8 cellular contexts compared by ENCODE assay signal in genomic region chr19:488505-489417, GRCh38. TPM values are rescaled to one million over a fixed set of nuclear protein-coding genes. Genes with fewer than 3 reads are reported as not detected.
DNase-seq lines count a peak whose midpoint lies in the region; ATAC-seq, FAIRE-seq and TF ChIP-seq lines count a peak whose summit lies in the region.

No MANE protein-coding gene starts in this region.

- peak; percentile 49 for TF ChIP-seq POLR2A in A549 (IDR thresholded peaks at IDR 0.05; ENCODE audit: low read length)

- no peak for TF ChIP-seq RAD21 in A549 (conservative IDR thresholded peaks at IDR 0.05 in 1 of 2, IDR thresholded peaks at IDR 0.05 in 1 of 2)

- H3K27me3 Mint-ChIP-seq in activated B cell treated with CpG ODN at 0.5 μM for 24 hours, result peaks cover 10% of the 10 kb centered on the region

- no peaks in the 10 kb centered on the region for H4K20me1 ChIP-seq in keratinocyte (ENCODE audit: control insufficient read depth, extremely low read depth, insufficient read depth, low read length)

- peak overlapping the region; percentile 66 for H2AFZ ChIP-seq in keratinocyte (ENCODE audit: control insufficient read depth, low read length)

- peak overlapping the region; percentile 89 for H3K4me2 ChIP-seq in A549
- H3K4me2 ChIP-seq in keratinocyte (ENCODE audit: control insufficient read depth, extremely low read depth, insufficient read depth, low read depth, low read length), result peak overlapping the region; percentile 73

- no peaks in the 10 kb centered on the region for H3K79me2 ChIP-seq in keratinocyte (ENCODE audit: control insufficient read depth, insufficient read depth, low read length)

- CTCF ChIA-PET in A549 (lab: Yijun Ruan, JAX), result no interaction called here
- CTCF ChIA-PET in activated B cell treated with CpG ODN at 0.5 μM for 24 hours (lab: Charles Lee), result interaction anchor here (1.6 to 1.7 kb wide), 2 partner anchors 18 to 22 kb away, joined by 6 to 16 read pairs; partner anchors contain the start of gene TPGS1

- peak overlapping the region; percentile 88 for H3K27ac Mint-ChIP-seq in activated B cell treated with CpG ODN at 0.5 μM for 24 hours

- H3K4me1 Mint-ChIP-seq in activated B cell treated with CpG ODN at 0.5 μM for 24 hours, result peaks cover 11% of the 10 kb centered on the region

- POLR2A ChIA-PET in A549 (lab: Yijun Ruan, JAX), result interaction anchor here (0.7 to 1.0 kb wide), 3 partner anchors 18 to 42 kb away, joined by 3 to 9 read pairs (median 3); no protein-coding TSS in a partner anchor
- POLR2A ChIA-PET in activated B cell treated with CpG ODN at 0.5 μM for 24 hours (lab: Charles Lee), result interaction anchor here (0.5 to 1.8 kb wide), 9 partner anchors 14 to 714 kb away, joined by 3 to 47 read pairs (median 4); partner anchors contain the start of gene BSG

- WGBS in A549 (ENCODE audit: missing lambda C conversion rate), result 1% methylated on average over 13 of the region's 114 CpGs

- H3K27me3 ChIP-seq in keratinocyte (ENCODE audit: control insufficient read depth, extremely low read depth, insufficient read depth, low read length), result peaks cover 23% of the 10 kb centered on the region

- H3K36me3 ChIP-seq in keratinocyte (ENCODE audit: control insufficient read depth in 2 of 2, extremely low read depth in 1 of 2, insufficient read depth in 2 of 2, low read length in 2 of 2), result no peaks in the 10 kb centered on the region

- peak overlapping the region; percentile 99 for H3K4me3 ChIP-seq in A549
- peak overlapping the region; percentile 70 to 78 for H3K4me3 ChIP-seq in cardiac fibroblast (replicated peaks in 1 of 2; ENCODE audit: low read depth in 2 of 2, low read length in 2 of 2)
- H3K4me3 ChIP-seq in keratinocyte (ENCODE audit: control insufficient read depth in 2 of 3, extremely low read depth in 1 of 3, insufficient read depth in 2 of 3, low read depth in 1 of 3, low read length in 3 of 3), result peak overlapping the region; percentile 76 to 82 (median 77)

- H3K4me1 ChIP-seq in A549 (no peaks in the 10 kb centered on the region; the same call in 2 of the 3 replicates), keratinocyte (ENCODE audit: control insufficient read depth, extremely low read depth, insufficient read depth, low read length) (no peaks in the 10 kb centered on the region)

- dilution Hi-C loops in keratinocyte (cut with MboI; ENCODE audit: extremely low pct_ligation_motif_present, low sequenced_read_pairs), result no loop called here

- peak overlapping the region; percentile 80 for H3K9ac ChIP-seq in keratinocyte (ENCODE audit: control insufficient read depth, extremely low read depth, insufficient read depth, low read length)

- H3K9me3 ChIP-seq in A549, result no peaks in the 10 kb centered on the region
- no peaks in the 10 kb centered on the region for H3K9me3 ChIP-seq in keratinocyte (ENCODE audit: control insufficient read depth, low read depth, low read length)

- no peaks in the 10 kb centered on the region for H3K36me3 Mint-ChIP-seq in activated B cell treated with CpG ODN at 0.5 μM for 24 hours (ENCODE audit: low read depth)

- TF ChIP-seq EP300 in A549 (IDR thresholded peaks at IDR 0.05), result no peak

- H3K9me1 ChIP-seq in keratinocyte (ENCODE audit: control insufficient read depth, extremely low read depth, insufficient read depth, low read length), result no peaks in the 10 kb centered on the region

- TF ChIP-seq CTCF in A549 (IDR thresholded peaks at IDR 0.05), result no peak; the same call in 2 of the 3 replicates
- TF ChIP-seq CTCF in activated B cell treated with CpG ODN at 0.5 μM for 24 hours (IDR thresholded peaks at IDR 0.05), result no peak
- TF ChIP-seq CTCF in cardiac fibroblast (IDR thresholded peaks at IDR 0.05; ENCODE audit: low read depth, low read length), result no peak
- TF ChIP-seq CTCF in keratinocyte (optimal IDR thresholded peaks at IDR 0.05 in 1 of 3, IDR thresholded peaks at IDR 0.05 in 1 of 3, conservative IDR thresholded peaks at IDR 0.05 in 1 of 3; ENCODE audit: extremely low read depth in 1 of 3, insufficient read depth in 2 of 3, low read length in 3 of 3), result no peak

- DNase-seq in A549 (ENCODE audit: low read depth in 1 of 2, low spot score in 1 of 2) (peak; percentile 83 to 93), NCI-H2227 treated with DMSO at 0.1 percent for 48 hours (lab: John Stamatoyannopoulos, UW) (peak; percentile 86), activated B cell treated with CpG ODN at 0.5 μM for 24 hours (peak; percentile 96), cardiac fibroblast (ENCODE audit: low read depth in 2 of 2) (peak; percentile 94 to 97), keratinocyte (ENCODE audit: low read depth, low spot score) (no peak)
- DNase-seq in stimulated activated CD4-positive, alpha-beta T cell treated with anti-CD3 and anti-CD28 coated beads, Interleukin-12 subunit alpha, Interleukin-12 subunit beta, amount 100 ng/mL, for 4 hours, result peak; percentile 94

- H3K27ac ChIP-seq in A549 (peak overlapping the region; percentile 100), keratinocyte (ENCODE audit: control insufficient read depth, insufficient read depth, low read length) (peak overlapping the region; percentile 77)

- H3K4me3 Mint-ChIP-seq in activated B cell treated with CpG ODN at 0.5 μM for 24 hours, result peak overlapping the region; percentile 85

- no peak for FAIRE-seq in A549 (lab: Jason Lieb, UNC)
- FAIRE-seq in keratinocyte (lab: Jason Lieb, UNC), result no peak

- no peaks in the 10 kb centered on the region for H3K9me3 Mint-ChIP-seq in activated B cell treated with CpG ODN at 0.5 μM for 24 hours

- intact Hi-C loops in activated B cell treated with CpG ODN at 0.5 μM for 24 hours (cut with micrococcal nuclease), result loop anchor here (1.0 kb wide), 1 partner anchor 19 kb away; the partner anchor contains the start of gene TPGS1

- ATAC-seq in A549 (peak; percentile 89 to 94), GM18868 (IDR thresholded peaks at IDR 0.05; ENCODE audit: unreplicated experiment) (peak; percentile 59), HG03135 (IDR thresholded peaks at IDR 0.05; ENCODE audit: unreplicated experiment) (peak; percentile 62), activated B cell treated with CpG ODN at 0.5 μM for 24 hours (ENCODE audit: low read depth) (peak; percentile 94)

RNA-seq across cellular contexts. Expression of gene MADCAM1, which starts 7.5 kb away (rescaled TPM):
- polyA plus RNA-seq in A549 (2011; rRNA removed) (0.06 and 0.09 TPM in 2 replicates), A549 (2017; fragmentation: RNase III; extraction: RNeasy Plus Mini Kit Qiagen cat#74134 plus additional on column Dnase treatment) (0.25 to 0.41 TPM (median 0.34 TPM) in 3 replicates), keratinocyte (0.05 to 0.12 TPM (median 0.07 TPM) in 3 replicates)
- 0.25 and 0.35 TPM in 2 replicates for polyA plus RNA-seq in A549 (2012; cell fraction: cytosol; rRNA removed)
- 0.51 and 0.73 TPM in 2 replicates for polyA plus RNA-seq in A549 (2012; cell fraction: nucleus; rRNA removed)
- not detected in 2 replicates for polyA minus RNA-seq in A549 (2011; rRNA and poly(A)+ RNA removed)
- 0.40 and 0.76 TPM in 2 replicates for total RNA-seq in activated B cell treated with CpG ODN at 0.5 μM for 24 hours
- polyA plus RNA-seq in keratinocyte (2011; ENCODE audit: low read depth), result not detected
- not detected in 2 replicates for polyA plus RNA-seq in keratinocyte (2011; cell fraction: cytosol; rRNA removed)
- polyA plus RNA-seq in keratinocyte (2011; cell fraction: nucleus; rRNA removed), result 0.24 and 0.65 TPM in 2 replicates
- 0.17 and 0.27 TPM in 2 replicates for polyA plus RNA-seq in keratinocyte (2012; ENCODE audit: low replicate concordance)
- polyA minus RNA-seq in keratinocyte, result not detected in 3 replicates
- polyA minus RNA-seq in keratinocyte (2011; cell fraction: cytosol; rRNA and poly(A)+ RNA removed), result not detected
- not detected in 2 replicates for polyA minus RNA-seq in keratinocyte (2011; cell fraction: nucleus; rRNA and poly(A)+ RNA removed)

RNA-seq across cellular contexts. Expression of gene TPGS1, which starts 18.5 kb away (rescaled TPM):
- polyA plus RNA-seq in A549 (2011; rRNA removed) (2.3 and 2.7 TPM in 2 replicates), A549 (2017; fragmentation: RNase III; extraction: RNeasy Plus Mini Kit Qiagen cat#74134 plus additional on column Dnase treatment) (12.5 to 13.8 TPM (median 13.1 TPM) in 3 replicates), keratinocyte (1.4 to 3.3 TPM (median 1.9 TPM) in 3 replicates)
- 16.0 and 27.9 TPM in 2 replicates for polyA plus RNA-seq in A549 (2012; cell fraction: cytosol; rRNA removed)
- 22.3 and 42.1 TPM in 2 replicates for polyA plus RNA-seq in A549 (2012; cell fraction: nucleus; rRNA removed)
- 1.1 TPM in 2 replicates for polyA minus RNA-seq in A549 (2011; rRNA and poly(A)+ RNA removed)
- 20.3 and 23.8 TPM in 2 replicates for total RNA-seq in activated B cell treated with CpG ODN at 0.5 μM for 24 hours
- 0.24 TPM for polyA plus RNA-seq in keratinocyte (2011; ENCODE audit: low read depth)
- polyA plus RNA-seq in keratinocyte (2011; cell fraction: cytosol; rRNA removed), result 0.62 and 4.3 TPM in 2 replicates
- polyA plus RNA-seq in keratinocyte (2011; cell fraction: nucleus; rRNA removed), result 1.6 and 3.5 TPM in 2 replicates
- polyA plus RNA-seq in keratinocyte (2012; ENCODE audit: low replicate concordance), result 1.8 and 5.8 TPM in 2 replicates
- 0.35 to 0.79 TPM (median 0.40 TPM) in 3 replicates for polyA minus RNA-seq in keratinocyte
- 12.9 TPM for polyA minus RNA-seq in keratinocyte (2011; cell fraction: cytosol; rRNA and poly(A)+ RNA removed)
- 2.7 and 3.7 TPM in 2 replicates for polyA minus RNA-seq in keratinocyte (2011; cell fraction: nucleus; rRNA and poly(A)+ RNA removed)

RNA-seq across cellular contexts. Expression of gene SHC2, which starts 27.9 kb away (rescaled TPM):
- polyA plus RNA-seq in A549 (2011; rRNA removed) (0.36 and 0.87 TPM in 2 replicates), A549 (2017; fragmentation: RNase III; extraction: RNeasy Plus Mini Kit Qiagen cat#74134 plus additional on column Dnase treatment) (0.21 to 0.66 TPM (median 0.58 TPM) in 3 replicates), keratinocyte (2.2 to 9.9 TPM (median 2.5 TPM) in 3 replicates)
- 0.26 TPM in 2 replicates for polyA plus RNA-seq in A549 (2012; cell fraction: cytosol; rRNA removed)
- polyA plus RNA-seq in A549 (2012; cell fraction: nucleus; rRNA removed), result 2.0 and 2.4 TPM in 2 replicates
- 0.44 and 0.70 TPM in 2 replicates for polyA minus RNA-seq in A549 (2011; rRNA and poly(A)+ RNA removed)
- 0.24 TPM in 1 of 2 replicates, not detected in the other for total RNA-seq in activated B cell treated with CpG ODN at 0.5 μM for 24 hours
- 3.0 TPM for polyA plus RNA-seq in keratinocyte (2011; ENCODE audit: low read depth)
- 2.1 and 6.5 TPM in 2 replicates for polyA plus RNA-seq in keratinocyte (2011; cell fraction: cytosol; rRNA removed)
- polyA plus RNA-seq in keratinocyte (2011; cell fraction: nucleus; rRNA removed), result 18.2 and 26.5 TPM in 2 replicates
- 3.4 and 16.0 TPM in 2 replicates for polyA plus RNA-seq in keratinocyte (2012; ENCODE audit: low replicate concordance)
- polyA minus RNA-seq in keratinocyte, result 1.5 to 4.7 TPM (median 1.6 TPM) in 3 replicates
- polyA minus RNA-seq in keratinocyte (2011; cell fraction: cytosol; rRNA and poly(A)+ RNA removed), result 15.0 TPM
- polyA minus RNA-seq in keratinocyte (2011; cell fraction: nucleus; rRNA and poly(A)+ RNA removed), result 3.7 and 6.4 TPM in 2 replicates

RNA-seq across cellular contexts. Expression of gene CDC34, which starts 42.8 kb away (rescaled TPM):
- polyA plus RNA-seq in A549 (2011; rRNA removed) (36.9 and 37.4 TPM in 2 replicates), A549 (2017; fragmentation: RNase III; extraction: RNeasy Plus Mini Kit Qiagen cat#74134 plus additional on column Dnase treatment) (56.3 to 62.6 TPM (median 57.6 TPM) in 3 replicates), keratinocyte (47.5 to 72.0 TPM (median 48.6 TPM) in 3 replicates)
- 82.8 and 83.4 TPM in 2 replicates for polyA plus RNA-seq in A549 (2012; cell fraction: cytosol; rRNA removed)
- 84.9 and 93.6 TPM in 2 replicates for polyA plus RNA-seq in A549 (2012; cell fraction: nucleus; rRNA removed)
- polyA minus RNA-seq in A549 (2011; rRNA and poly(A)+ RNA removed), result 29.1 and 29.2 TPM in 2 replicates
- total RNA-seq in activated B cell treated with CpG ODN at 0.5 μM for 24 hours, result 19.8 and 23.1 TPM in 2 replicates
- 48.7 TPM for polyA plus RNA-seq in keratinocyte (2011; ENCODE audit: low read depth)
- polyA plus RNA-seq in keratinocyte (2011; cell fraction: cytosol; rRNA removed), result 43.0 and 88.0 TPM in 2 replicates
- 42.5 and 59.2 TPM in 2 replicates for polyA plus RNA-seq in keratinocyte (2011; cell fraction: nucleus; rRNA removed)
- 62.4 and 88.5 TPM in 2 replicates for polyA plus RNA-seq in keratinocyte (2012; ENCODE audit: low replicate concordance)
- polyA minus RNA-seq in keratinocyte, result 18.4 to 107 TPM (median 34.2 TPM) in 3 replicates
- polyA minus RNA-seq in keratinocyte (2011; cell fraction: cytosol; rRNA and poly(A)+ RNA removed), result 68.9 TPM
- polyA minus RNA-seq in keratinocyte (2011; cell fraction: nucleus; rRNA and poly(A)+ RNA removed), result 15.1 and 17.7 TPM in 2 replicates

RNA-seq across cellular contexts. Expression of gene GZMM, which starts 55.1 kb away (rescaled TPM):
- polyA plus RNA-seq in A549 (2011; rRNA removed) (not detected in 2 replicates), A549 (2017; fragmentation: RNase III; extraction: RNeasy Plus Mini Kit Qiagen cat#74134 plus additional on column Dnase treatment) (0.11 TPM in 1 of 3 replicates, not detected in the others), keratinocyte (not detected in 3 replicates)
- 0.11 and 0.14 TPM in 2 replicates for polyA plus RNA-seq in A549 (2012; cell fraction: cytosol; rRNA removed)
- 0.39 and 0.64 TPM in 2 replicates for polyA plus RNA-seq in A549 (2012; cell fraction: nucleus; rRNA removed)
- polyA minus RNA-seq in A549 (2011; rRNA and poly(A)+ RNA removed), result not detected in 2 replicates
- 0.22 TPM in 1 of 2 replicates, not detected in the other for total RNA-seq in activated B cell treated with CpG ODN at 0.5 μM for 24 hours
- not detected for polyA plus RNA-seq in keratinocyte (2011; ENCODE audit: low read depth)
- not detected in 2 replicates for polyA plus RNA-seq in keratinocyte (2011; cell fraction: cytosol; rRNA removed)
- not detected in 2 replicates for polyA plus RNA-seq in keratinocyte (2011; cell fraction: nucleus; rRNA removed)
- 0.31 TPM in 1 of 2 replicates, not detected in the other for polyA plus RNA-seq in keratinocyte (2012; ENCODE audit: low replicate concordance)
- not detected in 3 replicates for polyA minus RNA-seq in keratinocyte
- polyA minus RNA-seq in keratinocyte (2011; cell fraction: cytosol; rRNA and poly(A)+ RNA removed), result not detected
- polyA minus RNA-seq in keratinocyte (2011; cell fraction: nucleus; rRNA and poly(A)+ RNA removed), result not detected in 2 replicates
